ENCODE assay signal across 15 cellular contexts in genomic region chr19:18651300-18651699, GRCh38. TPM values are rescaled to one million over a fixed set of nuclear protein-coding genes. Genes with fewer than 3 reads are reported as not detected.
DNase-seq lines count a peak whose midpoint lies in the region; ATAC-seq, FAIRE-seq and TF ChIP-seq lines count a peak whose summit lies in the region.
"Had no signal": no experiment of that assay in that cellular context is flagged by ENCODE, and none has a peak within 500 bp of the region (broad histone marks: within the 10 kb centered on the region; RNA-seq: fewer than 3 reads in every experiment).

No MANE protein-coding gene starts in this region.

- H3K4me2 ChIP-seq in IMR-90 (ENCODE audit: low read depth, low read length) (peak overlapping the region; percentile 58), mesenchymal stem cell (ENCODE audit: low read length, poor library complexity, severe bottlenecking) (peak overlapping the region; percentile 69)

- FAIRE-seq in GM12891 (lab: Jason Lieb, UNC) = no peak
- FAIRE-seq: GM18507, islet of Langerhans had no signal

- H4K91ac ChIP-seq in IMR-90 (ENCODE audit: insufficient read depth, low read depth, low read length) (peak overlapping the region; percentile 89), mesenchymal stem cell (ENCODE audit: low read length) (peak overlapping the region; percentile 65)

- H2BK20ac ChIP-seq in IMR-90 (ENCODE audit: low read depth, low read length) = peak overlapping the region; percentile 83

- in situ Hi-C loops in IMR-90 (cut with MboI; ENCODE audit: low sequenced_read_pairs) = no loop called here

- H3K9me3 Mint-ChIP-seq in chondrocyte (ENCODE audit: low read depth) = no peaks in the 10 kb centered on the region
- no peaks in the 10 kb centered on the region for H3K9me3 Mint-ChIP-seq in activated naive CD8-positive, alpha-beta T cell treated with anti-CD3 and anti-CD28 coated beads for 36 hours
- H3K9me3 Mint-ChIP-seq: effector memory CD8-positive, alpha-beta T cell had no signal

- peak overlapping the region; percentile 34; the same call in 2 of the 3 replicates for H2BK15ac ChIP-seq in IMR-90 (ENCODE audit: low read depth, low read length)
- peak overlapping the region; percentile 31 for H2BK15ac ChIP-seq in mesenchymal stem cell (ENCODE audit: low read depth, poor library complexity, severe bottlenecking)

- no peaks in the 10 kb centered on the region for H3K27me3 Mint-ChIP-seq in chondrocyte (ENCODE audit: low read depth)
- no peaks in the 10 kb centered on the region for H3K27me3 Mint-ChIP-seq in activated naive CD8-positive, alpha-beta T cell treated with anti-CD3 and anti-CD28 coated beads for 36 hours
- H3K27me3 Mint-ChIP-seq: effector memory CD8-positive, alpha-beta T cell had no signal

- H3K36me3 ChIP-seq in IMR-90 (ENCODE audit: control insufficient read depth, insufficient read depth, low read length) = no peaks in the 10 kb centered on the region
- peaks cover 0 to 11% of the 10 kb centered on the region in 2 experiments for H3K36me3 ChIP-seq in mesenchymal stem cell (ENCODE audit: control insufficient read depth in 1 of 2, insufficient read depth in 2 of 2, low read depth in 1 of 2, low read length in 2 of 2)
- no peaks in the 10 kb centered on the region for H3K36me3 ChIP-seq in stomach

- H3K9ac ChIP-seq in IMR-90 (ENCODE audit: low read depth, low read length) (peak overlapping the region; percentile 45; the same call in 1 of the 2 replicates), mesenchymal stem cell (ENCODE audit: low read length) (peak overlapping the region; percentile 89)

- H3K27ac Mint-ChIP-seq in chondrocyte (ENCODE audit: unreplicated experiment) = peak overlapping the region; percentile 99
- H3K27ac Mint-ChIP-seq in activated naive CD8-positive, alpha-beta T cell treated with anti-CD3 and anti-CD28 coated beads for 36 hours = no peak overlapping the region

- H3K14ac ChIP-seq in IMR-90 (replicated peaks; ENCODE audit: low read depth, low read length) (peak overlapping the region; percentile 67), mesenchymal stem cell (ENCODE audit: low read length in 2 of 2) (peak overlapping the region in 1 of 2 experiments; percentile 76)

- peak overlapping the region; percentile 45 for H3K18ac ChIP-seq in IMR-90 (ENCODE audit: low read depth, low read length)
- H3K18ac ChIP-seq in mesenchymal stem cell (ENCODE audit: low read depth in 1 of 2, low read length in 2 of 2) = peak overlapping the region; percentile 77 to 98

- H3K79me1 ChIP-seq in IMR-90 (ENCODE audit: low read depth in 1 of 2, low read length in 2 of 2) (peaks cover 22 to 64% of the 10 kb centered on the region in 2 experiments; a peak in 3 of 4 replicates), mesenchymal stem cell (replicated peaks; ENCODE audit: low read length, poor library complexity, severe bottlenecking) (peaks cover 35% of the 10 kb centered on the region)

- CTCF ChIA-PET in IMR-90 (lab: Yijun Ruan, JAX) = no interaction called here

- H3K4me1 Mint-ChIP-seq in chondrocyte (ENCODE audit: low read depth) = peaks cover 40% of the 10 kb centered on the region
- H3K4me1 Mint-ChIP-seq in activated naive CD8-positive, alpha-beta T cell treated with anti-CD3 and anti-CD28 coated beads for 36 hours = peaks cover 16% of the 10 kb centered on the region

- TF ChIP-seq CTCF in IMR-90 (conservative IDR thresholded peaks at IDR 0.05; ENCODE audit: low read depth, low read length) (no peak), chondrocyte (IDR thresholded peaks at IDR 0.05) (no peak), stomach (IDR thresholded peaks at IDR 0.05) (no peak)

- no peaks in the 10 kb centered on the region for H3K27me3 ChIP-seq in IMR-90 (ENCODE audit: control insufficient read depth, insufficient read depth, low read length)
- no peaks in the 10 kb centered on the region for H3K27me3 ChIP-seq in mesenchymal stem cell (ENCODE audit: control insufficient read depth in 1 of 2, insufficient read depth in 1 of 2, low read length in 2 of 2)
- no peaks in the 10 kb centered on the region for H3K27me3 ChIP-seq in stomach

- H3K4me3 Mint-ChIP-seq in chondrocyte (ENCODE audit: unreplicated experiment) = peak overlapping the region; percentile 57
- no peak overlapping the region for H3K4me3 Mint-ChIP-seq in activated naive CD8-positive, alpha-beta T cell treated with anti-CD3 and anti-CD28 coated beads for 36 hours
- H3K4me3 Mint-ChIP-seq: effector memory CD8-positive, alpha-beta T cell had no signal

- H4K5ac ChIP-seq in IMR-90 (ENCODE audit: low read depth, low read length) = peak overlapping the region; percentile 25

- H3K4me3 ChIP-seq in IMR-90 (ENCODE audit: insufficient read depth, low read depth, low read length) = no peak overlapping the region
- no peak overlapping the region for H3K4me3 ChIP-seq in mesenchymal stem cell (ENCODE audit: insufficient read depth in 1 of 2, low read depth in 1 of 2, low read length in 2 of 2)
- no peak overlapping the region for H3K4me3 ChIP-seq in stomach

- peak overlapping the region; percentile 84 for H2AK9ac ChIP-seq in IMR-90 (replicated peaks; ENCODE audit: low read depth, low read length, poor library complexity)

- H3K27ac ChIP-seq in IMR-90 (ENCODE audit: insufficient read depth, low read length) (peak overlapping the region; percentile 71), mesenchymal stem cell (ENCODE audit: low read length, poor library complexity, severe bottlenecking) (no peak overlapping the region), stomach (peak overlapping the region in 4 of 5 donors; percentile 77 to 89 (median 81))

- H4K20me1 ChIP-seq in IMR-90 (ENCODE audit: insufficient read depth, low read length) = peaks cover 31% of the 10 kb centered on the region

- intact Hi-C loops in IMR-90 (cut with micrococcal nuclease) = no loop called here
- intact Hi-C loops in stomach (cut with DNase I; ENCODE audit: low total_unique reads) = no loop called here

- H2BK120ac ChIP-seq in IMR-90 (ENCODE audit: low read depth, low read length) (peak overlapping the region; percentile 85), mesenchymal stem cell (ENCODE audit: low read depth, low read length) (peak overlapping the region; percentile 93)

- TF ChIP-seq RAD21 in IMR-90 (IDR thresholded peaks at IDR 0.05; ENCODE audit: low read length) = no peak

- no peaks in the 10 kb centered on the region for H3K9me3 ChIP-seq in IMR-90 (ENCODE audit: control insufficient read depth, insufficient read depth, low read length)
- H3K9me3 ChIP-seq in mesenchymal stem cell (ENCODE audit: control insufficient read depth, low read length) = no peaks in the 10 kb centered on the region
- no peaks in the 10 kb centered on the region for H3K9me3 ChIP-seq in stomach

- no peak for DNase-seq in IMR-90
- DNase-seq in chondrocyte (ENCODE audit: low spot score) = no peak
- no peak for DNase-seq in mesenchymal stem cell
- DNase-seq in stomach = no peak
- no peak for DNase-seq in GF-D8 (lab: John Stamatoyannopoulos, UW)
- DNase-seq in activated naive CD8-positive, alpha-beta T cell treated with anti-CD3 and anti-CD28 coated beads for 36 hours = no peak
- DNase-seq in GM12891 (ENCODE audit: insufficient read length, low spot score) = no peak
- DNase-seq: activated CD8-positive, alpha-beta memory T cell treated with anti-CD3 and anti-CD28 coated beads for 24 hours; effector memory CD8-positive, alpha-beta T cell; NCI-H1930; OCI-M1; trophoblast cell had no signal

- no CpG with 5 or more reads among the region's 1 CpG for WGBS in IMR-90 (ENCODE audit: extremely low coverage in 2 of 2, insufficient read length in 1 of 2), 2 experiments
- 95% methylated on average over 1 of the region's 1 CpG for WGBS in mesenchymal stem cell
- WGBS in stomach, 5 donors = 88 to 100% (median 94%) methylated on average over 1 of the region's 1 CpG

- H3K36me3 Mint-ChIP-seq in chondrocyte (ENCODE audit: low read depth) = no peaks in the 10 kb centered on the region
- peaks cover 7% of the 10 kb centered on the region for H3K36me3 Mint-ChIP-seq in activated naive CD8-positive, alpha-beta T cell treated with anti-CD3 and anti-CD28 coated beads for 36 hours

- peaks cover 37% of the 10 kb centered on the region for H3K4me1 ChIP-seq in IMR-90 (ENCODE audit: control insufficient read depth, insufficient read depth, low read length)
- H3K4me1 ChIP-seq in mesenchymal stem cell (ENCODE audit: control insufficient read depth, insufficient read depth, low read depth, low read length) = peaks cover 43% of the 10 kb centered on the region
- H3K4me1 ChIP-seq in stomach = peaks cover 24 to 54% (median 36%) of the 10 kb centered on the region in 4 donors

- no TSS peak for BruUV-seq in IMR-90 (replicated peaks; lab: Mats Ljungman, UMichigan)

- peaks cover 30% of the 10 kb centered on the region for H3K9me1 ChIP-seq in IMR-90 (ENCODE audit: insufficient read depth, low read length)

- TF ChIP-seq EP300 in stomach (IDR thresholded peaks at IDR 0.05) = no peak

- H4K8ac ChIP-seq in IMR-90 (ENCODE audit: low read depth in 2 of 2, low read length in 2 of 2) = peak overlapping the region; percentile 59 to 83
- peak overlapping the region; percentile 1 for H4K8ac ChIP-seq in mesenchymal stem cell (ENCODE audit: low read length)

- no peak for ATAC-seq in IMR-90 (ENCODE audit: low read depth)
- no peak for ATAC-seq in HG02973 (IDR thresholded peaks at IDR 0.05; ENCODE audit: unreplicated experiment)
- ATAC-seq: effector memory CD8-positive, alpha-beta T cell had no signal

- H2BK5ac ChIP-seq in IMR-90 (ENCODE audit: low read depth, low read length, poor library complexity, severe bottlenecking) = peak overlapping the region; percentile 81
- H2BK5ac ChIP-seq in mesenchymal stem cell (ENCODE audit: low read depth, low read length, poor library complexity, severe bottlenecking) = no peak overlapping the region

- dilution Hi-C loops in IMR-90 (cut with HindIII; ENCODE audit: low sequenced_read_pairs, unreplicated experiment) = no loop called here

- H2AFZ ChIP-seq in IMR-90 (replicated peaks; ENCODE audit: low read length, poor library complexity) (no peak overlapping the region), mesenchymal stem cell (ENCODE audit: low read depth, low read length) (no peak overlapping the region)

- POLR2A ChIA-PET in IMR-90 (lab: Charles Lee; ENCODE audit: unreplicated experiment) = no interaction called here

- H2AK5ac ChIP-seq in IMR-90 (ENCODE audit: low read depth, low read length) (peak overlapping the region; percentile 95), mesenchymal stem cell (ENCODE audit: low read length, severe bottlenecking) (peak overlapping the region; percentile 41)

- peak overlapping the region; percentile 84 for H3K23ac ChIP-seq in IMR-90 (ENCODE audit: low read depth, low read length)
- H3K23ac ChIP-seq in mesenchymal stem cell (ENCODE audit: low read length in 2 of 2) = peak overlapping the region in 1 of 2 experiments; percentile 61

- TF ChIP-seq POLR2A in IMR-90 (IDR thresholded peaks at IDR 0.05; ENCODE audit: low read depth, low read length) (no peak), stomach (IDR thresholded peaks at IDR 0.05) (no peak), GM12891 (IDR thresholded peaks at IDR 0.05; ENCODE audit: low read depth, low read length) (no peak)

- H3K4ac ChIP-seq in IMR-90 (ENCODE audit: low read depth, low read length) (peak overlapping the region; percentile 90), mesenchymal stem cell (ENCODE audit: low read depth in 1 of 2, low read length in 2 of 2) (peak overlapping the region; percentile 19 to 90)

- peak overlapping the region; percentile 29 to 96 for H2BK12ac ChIP-seq in mesenchymal stem cell (ENCODE audit: low read length in 2 of 2)

- H3K56ac ChIP-seq in IMR-90 (ENCODE audit: extremely low read depth, insufficient read depth, low read length) = peak overlapping the region; percentile 73

RNA-seq across cellular contexts. Expression of gene KLHL26, which starts 14.5 kb away (rescaled TPM):
- total RNA-seq in IMR-90 (2012; rRNA removed) (0.28 and 2.2 TPM in 2 replicates), chondrocyte (6.6 to 9.8 TPM (median 8.0 TPM) in 3 replicates), stomach (10 to 100 TPM in 2 of 5 donors, 1 to 10 TPM in 3; 1.2 to 45.1 (median 7.0) TPM)
- polyA plus RNA-seq in IMR-90 (2012; rRNA removed) (4.7 and 5.8 TPM in 2 replicates), stomach (1 to 10 TPM; 3.2 to 4.4 (median 3.7) TPM)
- 1.9 and 3.3 TPM in 2 replicates for polyA plus RNA-seq in IMR-90 (2012; cell fraction: cytosol; rRNA removed)
- 2.6 and 6.8 TPM in 2 replicates for polyA plus RNA-seq in IMR-90 (2012; cell fraction: nucleus; rRNA removed; ENCODE audit: low replicate concordance)
- 2.6 TPM for polyA plus RNA-seq in mesenchymal stem cell (2013, experiment 1 of 2)
- polyA plus RNA-seq in mesenchymal stem cell (2013, experiment 2 of 2) = 2.9 TPM
- total RNA-seq in activated naive CD8-positive, alpha-beta T cell treated with anti-CD3 and anti-CD28 coated beads for 36 hours = 10 to 100 TPM; 15.8 to 16.1 TPM
- 2.0 TPM for polyA plus RNA-seq in GM12891 (2012; ENCODE audit: low read depth, missing spikeins)

RNA-seq across cellular contexts. Expression of gene CRTC1, which starts 32.2 kb away (rescaled TPM):
- total RNA-seq in IMR-90 (2012; rRNA removed) = 0.18 and 0.28 TPM in 2 replicates
- 5.7 and 6.5 TPM in 2 replicates for polyA plus RNA-seq in IMR-90 (2012; rRNA removed)
- 3.1 and 6.8 TPM in 2 replicates for polyA plus RNA-seq in IMR-90 (2012; cell fraction: cytosol; rRNA removed)
- polyA plus RNA-seq in IMR-90 (2012; cell fraction: nucleus; rRNA removed; ENCODE audit: low replicate concordance) = 28.3 and 53.7 TPM in 2 replicates
- total RNA-seq in chondrocyte = 14.6 to 17.2 TPM (median 15.5 TPM) in 3 replicates
- polyA plus RNA-seq in mesenchymal stem cell (2013, experiment 1 of 2) = 9.9 TPM
- polyA plus RNA-seq in mesenchymal stem cell (2013, experiment 2 of 2) = 9.4 TPM
- 10 to 100 TPM in 1 of 5 donors, 1 to 10 TPM in 3, not detected in 1; 4.2 to 28.0 (median 4.7) TPM for total RNA-seq in stomach
- polyA plus RNA-seq in stomach = 1 to 10 TPM; 4.6 to 8.4 (median 4.6) TPM
- total RNA-seq in activated naive CD8-positive, alpha-beta T cell treated with anti-CD3 and anti-CD28 coated beads for 36 hours = 1 to 10 TPM; 5.1 TPM
- 2.4 TPM for polyA plus RNA-seq in GM12891 (2012; ENCODE audit: low read depth, missing spikeins)

RNA-seq across cellular contexts. Expression of gene TMEM59L, which starts 38.6 kb away (rescaled TPM):
- total RNA-seq in IMR-90 (2012; rRNA removed) = under 0.01 and 0.28 TPM in 2 replicates
- 5.9 and 6.1 TPM in 2 replicates for polyA plus RNA-seq in IMR-90 (2012; rRNA removed)
- 5.6 and 9.7 TPM in 2 replicates for polyA plus RNA-seq in IMR-90 (2012; cell fraction: cytosol; rRNA removed)
- polyA plus RNA-seq in IMR-90 (2012; cell fraction: nucleus; rRNA removed; ENCODE audit: low replicate concordance) = 21.2 and 55.5 TPM in 2 replicates
- total RNA-seq in chondrocyte = 4.4 to 4.8 TPM (median 4.4 TPM) in 3 replicates
- 1.1 TPM for polyA plus RNA-seq in mesenchymal stem cell (2013, experiment 1 of 2)
- 1.1 TPM for polyA plus RNA-seq in mesenchymal stem cell (2013, experiment 2 of 2)
- total RNA-seq in stomach = 1 to 10 TPM in 2 of 5 donors, not detected in 3; 1.8 to 4.7 TPM
- 1 to 10 TPM in 1 of 3 donors, under 1 TPM in 1, not detected in 1; 0.25 to 3.7 TPM for polyA plus RNA-seq in stomach
- total RNA-seq in activated naive CD8-positive, alpha-beta T cell treated with anti-CD3 and anti-CD28 coated beads for 36 hours = not detected
- polyA plus RNA-seq in GM12891 (2012; ENCODE audit: low read depth, missing spikeins) = not detected

RNA-seq across cellular contexts. Expression of gene CRLF1, which starts 44.7 kb away (rescaled TPM):
- 0.18 and 0.28 TPM in 2 replicates for total RNA-seq in IMR-90 (2012; rRNA removed)
- 3.0 and 3.1 TPM in 2 replicates for polyA plus RNA-seq in IMR-90 (2012; rRNA removed)
- polyA plus RNA-seq in IMR-90 (2012; cell fraction: cytosol; rRNA removed) = 3.2 TPM in 2 replicates
- 0.38 and 2.1 TPM in 2 replicates for polyA plus RNA-seq in IMR-90 (2012; cell fraction: nucleus; rRNA removed; ENCODE audit: low replicate concordance)
- 13.2 to 21.9 TPM (median 15.3 TPM) in 3 replicates for total RNA-seq in chondrocyte
- polyA plus RNA-seq in mesenchymal stem cell (2013, experiment 1 of 2) = 0.10 TPM
- 0.18 TPM for polyA plus RNA-seq in mesenchymal stem cell (2013, experiment 2 of 2)
- total RNA-seq in stomach = 10 to 100 TPM in 1 of 5 donors, 1 to 10 TPM in 3, not detected in 1; 2.6 to 12.6 (median 5.6) TPM
- polyA plus RNA-seq in stomach = 10 to 100 TPM; 12.3 to 15.9 (median 14.2) TPM
- total RNA-seq in activated naive CD8-positive, alpha-beta T cell treated with anti-CD3 and anti-CD28 coated beads for 36 hours = not detected
- 3.0 TPM for polyA plus RNA-seq in GM12891 (2012; ENCODE audit: low read depth, missing spikeins)
